8 cellular contexts compared by ENCODE assay signal in the genomic region with DNA sequence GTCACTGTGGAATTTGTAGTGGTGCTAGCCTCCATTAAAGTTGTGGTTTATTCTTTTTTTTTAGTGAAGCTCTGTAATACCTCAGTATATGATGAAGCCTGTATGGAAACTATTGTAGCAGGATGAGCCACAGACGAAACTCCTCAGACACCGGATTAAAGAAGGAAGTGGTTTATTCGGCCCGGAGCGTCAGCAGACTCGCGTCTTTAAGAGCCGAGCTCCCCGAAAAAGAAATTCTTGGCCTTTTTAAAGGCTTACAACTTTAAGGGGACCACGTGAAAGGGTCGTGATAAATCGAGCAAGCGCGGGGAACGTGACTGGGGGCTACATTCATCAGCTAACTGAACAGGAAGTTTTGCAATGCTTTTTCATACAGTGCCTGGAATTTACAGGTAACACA. TPM values are rescaled to one million over a fixed set of nuclear protein-coding genes. Genes with fewer than 3 reads are reported as not detected.
DNase-seq lines count a peak whose midpoint lies in the region; ATAC-seq and TF ChIP-seq lines count a peak whose summit lies in the region.
"Had no signal": no experiment of that assay in that cellular context is flagged by ENCODE, and none has a peak within 500 bp of the region (broad histone marks: within the 10 kb centered on the region; RNA-seq: fewer than 3 reads in every experiment).

No MANE protein-coding gene starts in this region.

- no peaks in the 10 kb centered on the region for H3K27me3 Mint-ChIP-seq in activated naive CD4-positive, alpha-beta T cell treated with anti-CD3 and anti-CD28 coated beads, Interleukin-2, amount 10 ng/mL, durations not matched to agents 7 days and 5 days

- no peaks in the 10 kb centered on the region for H4K20me1 ChIP-seq in hepatocyte (ENCODE audit: insufficient read depth, poor library complexity, severe bottlenecking)

- peak; percentile 58 for ATAC-seq in GM18909 (IDR thresholded peaks at IDR 0.05; ENCODE audit: poor library complexity, unreplicated experiment)

- H3K36me3 ChIP-seq in hepatocyte (replicated peaks; ENCODE audit: insufficient read depth, low read depth) = no peaks in the 10 kb centered on the region

- CTCF ChIA-PET in activated naive CD4-positive, alpha-beta T cell treated with anti-CD3 and anti-CD28 coated beads, Interleukin-2, amount 10 ng/mL, durations not matched to agents 7 days and 5 days (lab: Charles Lee) = interaction anchor here (0.6 to 1.1 kb wide), 2 partner anchors 56 to 1206 kb away, joined by 3 to 4 read pairs; no protein-coding TSS in a partner anchor

- TF ChIP-seq POLR2A in NB4 (IDR thresholded peaks at IDR 0.05; ENCODE audit: extremely low read depth, insufficient read length) = no peak

- no peaks in the 10 kb centered on the region for H3K9me2 ChIP-seq in hepatocyte (replicated peaks; ENCODE audit: insufficient read depth)

- no peaks in the 10 kb centered on the region for H3K27me3 ChIP-seq in hepatocyte

- no peak overlapping the region for H2AFZ ChIP-seq in hepatocyte

- no peaks in the 10 kb centered on the region for H3K9me3 Mint-ChIP-seq in activated naive CD4-positive, alpha-beta T cell treated with anti-CD3 and anti-CD28 coated beads, Interleukin-2, amount 10 ng/mL, durations not matched to agents 7 days and 5 days

- peak overlapping the region; percentile 35 for H3K4me3 Mint-ChIP-seq in activated naive CD4-positive, alpha-beta T cell treated with anti-CD3 and anti-CD28 coated beads, Interleukin-2, amount 10 ng/mL, durations not matched to agents 7 days and 5 days

- DNase-seq in NB4 (ENCODE audit: low read depth) = peak; percentile 94
- DNase-seq in activated naive CD4-positive, alpha-beta T cell treated with anti-CD3 and anti-CD28 coated beads, Interleukin-2, amount 10 ng/mL, durations not matched to agents 7 days and 5 days = peak; percentile 38
- DNase-seq in stimulated activated CD4-positive, alpha-beta T cell treated with anti-CD3 and anti-CD28 coated beads, Interleukin-2, amount 100 ng/mL, for 24 hours = peak; percentile 30
- no peak for DNase-seq in hepatocyte (ENCODE audit: low spot score)
- DNase-seq in NCI-H82 (lab: John Stamatoyannopoulos, UW) = no peak
- DNase-seq in NCI-H69 (lab: John Stamatoyannopoulos, UW) = no peak
- DNase-seq: HCEC 1CT had no signal

- H3K4me2 ChIP-seq in hepatocyte = no peak overlapping the region

- H3K27ac ChIP-seq in hepatocyte = no peak overlapping the region

- no peaks in the 10 kb centered on the region for H3K9me3 ChIP-seq in hepatocyte (ENCODE audit: low read depth)

- H3K36me3 Mint-ChIP-seq in activated naive CD4-positive, alpha-beta T cell treated with anti-CD3 and anti-CD28 coated beads, Interleukin-2, amount 10 ng/mL, durations not matched to agents 7 days and 5 days = no peaks in the 10 kb centered on the region

- peaks cover 11% of the 10 kb centered on the region for H3K4me1 Mint-ChIP-seq in activated naive CD4-positive, alpha-beta T cell treated with anti-CD3 and anti-CD28 coated beads, Interleukin-2, amount 10 ng/mL, durations not matched to agents 7 days and 5 days

- no peak for TF ChIP-seq CTCF in NB4 (IDR thresholded peaks at IDR 0.05; ENCODE audit: low read depth, low read length)
- TF ChIP-seq CTCF in hepatocyte (IDR thresholded peaks at IDR 0.05; ENCODE audit: poor library complexity) = no peak

- H3K27ac Mint-ChIP-seq in activated naive CD4-positive, alpha-beta T cell treated with anti-CD3 and anti-CD28 coated beads, Interleukin-2, amount 10 ng/mL, durations not matched to agents 7 days and 5 days = peak overlapping the region; percentile 77

- H3K79me2 ChIP-seq in hepatocyte = no peaks in the 10 kb centered on the region

- H3K4me1 ChIP-seq in hepatocyte (ENCODE audit: insufficient read depth) = no peaks in the 10 kb centered on the region

- WGBS in hepatocyte (ENCODE audit: low lambda C conversion rate, missing lambda C conversion rate) = 78% methylated on average over 15 of the region's 15 CpGs

- H3K4me3 ChIP-seq in NB4 (ENCODE audit: low read depth, low read length) (peak overlapping the region; percentile 82), hepatocyte (no peak overlapping the region)

RNA-seq across cellular contexts. Expression of a gene that starts 8.1 kb away (rescaled TPM):
- total RNA-seq in hepatocyte = 70.2 and 112 TPM in 2 replicates
- polyA plus RNA-seq in hepatocyte = 80.0 and 112 TPM in 2 replicates

RNA-seq across cellular contexts. Expression of a gene that starts 59.9 kb away (rescaled TPM):
- total RNA-seq in hepatocyte = not detected in 2 replicates
- polyA plus RNA-seq in hepatocyte = not detected in 2 replicates

Comparison
In these comparisons a context has a peak if more than half of its experiments do, and no peak if none do; other contexts are left out.
1. DNase-seq: peak in NB4 (single experiment), activated naive CD4-positive, alpha-beta T cell treated with anti-CD3 and anti-CD28 coated beads, Interleukin-2, amount 10 ng/mL, durations not matched to agents 7 days and 5 days (single experiment) and stimulated activated CD4-positive, alpha-beta T cell treated with anti-CD3 and anti-CD28 coated beads, Interleukin-2, amount 100 ng/mL, for 24 hours (2 of 2); none in hepatocyte (single experiment), NCI-H82 (single experiment) and NCI-H69 (single experiment).